ENCODE assay signal across 1 cellular context in the genomic region with DNA sequence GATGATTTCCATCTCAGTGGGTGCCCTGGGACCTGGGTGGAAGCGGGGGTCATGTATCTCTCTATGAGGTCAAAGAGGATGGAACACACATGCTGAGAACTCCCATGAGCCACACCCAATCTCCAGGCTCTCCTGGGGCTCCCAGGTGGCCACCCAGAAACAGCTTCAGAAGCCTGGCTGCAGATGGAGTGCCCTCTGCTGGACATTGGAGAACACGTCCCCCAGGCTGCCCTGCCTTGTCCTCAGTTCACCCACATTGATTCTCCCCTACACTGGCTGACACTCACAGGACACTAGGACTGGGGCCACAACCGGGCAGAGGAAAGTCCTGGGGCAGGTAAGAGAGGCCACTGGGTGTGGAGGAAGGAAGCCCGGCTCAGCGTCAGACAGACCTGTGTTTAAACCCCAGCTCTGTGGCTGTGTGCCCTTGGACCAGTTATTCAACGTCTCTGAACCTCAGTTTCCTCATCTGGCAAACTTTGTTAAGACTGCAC.
TF ChIP-seq lines count a peak whose summit lies in the region.

No MANE protein-coding gene starts in this region.

TF ChIP-seq in SK-N-SH, 30 proteins besides CTCF, POLR2A, EP300 and RAD21 (continued from another document):
- TF ChIP-seq, protein P1, sequence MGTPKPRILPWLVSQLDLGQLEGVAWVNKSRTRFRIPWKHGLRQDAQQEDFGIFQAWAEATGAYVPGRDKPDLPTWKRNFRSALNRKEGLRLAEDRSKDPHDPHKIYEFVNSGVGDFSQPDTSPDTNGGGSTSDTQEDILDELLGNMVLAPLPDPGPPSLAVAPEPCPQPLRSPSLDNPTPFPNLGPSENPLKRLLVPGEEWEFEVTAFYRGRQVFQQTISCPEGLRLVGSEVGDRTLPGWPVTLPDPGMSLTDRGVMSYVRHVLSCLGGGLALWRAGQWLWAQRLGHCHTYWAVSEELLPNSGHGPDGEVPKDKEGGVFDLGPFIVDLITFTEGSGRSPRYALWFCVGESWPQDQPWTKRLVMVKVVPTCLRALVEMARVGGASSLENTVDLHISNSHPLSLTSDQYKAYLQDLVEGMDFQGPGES (IDR thresholded peaks at IDR 0.05; ENCODE audit: low read depth, low read length): no peak
- TF ChIP-seq TEAD4 (IDR thresholded peaks at IDR 0.05; ENCODE audit: borderline replicate concordance, insufficient read depth) (no peak), FOXM1 (IDR thresholded peaks at IDR 0.05; ENCODE audit: low read depth) (no peak), POLR2AphosphoS5 (IDR thresholded peaks at IDR 0.05; ENCODE audit: low read depth, low read length) (no peak), RFX5 (IDR thresholded peaks at IDR 0.05; ENCODE audit: low read length) (no peak), FOSL2 (IDR thresholded peaks at IDR 0.05; ENCODE audit: borderline replicate concordance, low read depth) (no peak), MEF2A (IDR thresholded peaks at IDR 0.05; ENCODE audit: borderline replicate concordance, low read depth) (no peak), SMC3 (IDR thresholded peaks at IDR 0.05; ENCODE audit: low read depth, low read length) (peak; percentile 96), MXI1 (IDR thresholded peaks at IDR 0.05; ENCODE audit: low read depth, low read length) (no peak), RXRA (IDR thresholded peaks at IDR 0.05; ENCODE audit: borderline replicate concordance, low read depth) (no peak), NFIC (IDR thresholded peaks at IDR 0.05; ENCODE audit: borderline replicate concordance) (no peak), SIN3A (IDR thresholded peaks at IDR 0.05; ENCODE audit: borderline replicate concordance, low read depth, low read length) (no peak), GABPA (IDR thresholded peaks at IDR 0.05; ENCODE audit: low read depth) (0 out of 2 replicates have a peak, but pooled peaks have one; percentile 8)
- TF ChIP-seq, protein P2, sequence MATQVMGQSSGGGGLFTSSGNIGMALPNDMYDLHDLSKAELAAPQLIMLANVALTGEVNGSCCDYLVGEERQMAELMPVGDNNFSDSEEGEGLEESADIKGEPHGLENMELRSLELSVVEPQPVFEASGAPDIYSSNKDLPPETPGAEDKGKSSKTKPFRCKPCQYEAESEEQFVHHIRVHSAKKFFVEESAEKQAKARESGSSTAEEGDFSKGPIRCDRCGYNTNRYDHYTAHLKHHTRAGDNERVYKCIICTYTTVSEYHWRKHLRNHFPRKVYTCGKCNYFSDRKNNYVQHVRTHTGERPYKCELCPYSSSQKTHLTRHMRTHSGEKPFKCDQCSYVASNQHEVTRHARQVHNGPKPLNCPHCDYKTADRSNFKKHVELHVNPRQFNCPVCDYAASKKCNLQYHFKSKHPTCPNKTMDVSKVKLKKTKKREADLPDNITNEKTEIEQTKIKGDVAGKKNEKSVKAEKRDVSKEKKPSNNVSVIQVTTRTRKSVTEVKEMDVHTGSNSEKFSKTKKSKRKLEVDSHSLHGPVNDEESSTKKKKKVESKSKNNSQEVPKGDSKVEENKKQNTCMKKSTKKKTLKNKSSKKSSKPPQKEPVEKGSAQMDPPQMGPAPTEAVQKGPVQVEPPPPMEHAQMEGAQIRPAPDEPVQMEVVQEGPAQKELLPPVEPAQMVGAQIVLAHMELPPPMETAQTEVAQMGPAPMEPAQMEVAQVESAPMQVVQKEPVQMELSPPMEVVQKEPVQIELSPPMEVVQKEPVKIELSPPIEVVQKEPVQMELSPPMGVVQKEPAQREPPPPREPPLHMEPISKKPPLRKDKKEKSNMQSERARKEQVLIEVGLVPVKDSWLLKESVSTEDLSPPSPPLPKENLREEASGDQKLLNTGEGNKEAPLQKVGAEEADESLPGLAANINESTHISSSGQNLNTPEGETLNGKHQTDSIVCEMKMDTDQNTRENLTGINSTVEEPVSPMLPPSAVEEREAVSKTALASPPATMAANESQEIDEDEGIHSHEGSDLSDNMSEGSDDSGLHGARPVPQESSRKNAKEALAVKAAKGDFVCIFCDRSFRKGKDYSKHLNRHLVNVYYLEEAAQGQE (IDR thresholded peaks at IDR 0.05; ENCODE audit: low read depth, low read length): no peak
- TF ChIP-seq, protein P3, sequence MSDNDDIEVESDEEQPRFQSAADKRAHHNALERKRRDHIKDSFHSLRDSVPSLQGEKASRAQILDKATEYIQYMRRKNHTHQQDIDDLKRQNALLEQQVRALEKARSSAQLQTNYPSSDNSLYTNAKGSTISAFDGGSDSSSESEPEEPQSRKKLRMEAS (IDR thresholded peaks at IDR 0.05; ENCODE audit: low read depth): peak; percentile 62
- TF ChIP-seq, protein P4, sequence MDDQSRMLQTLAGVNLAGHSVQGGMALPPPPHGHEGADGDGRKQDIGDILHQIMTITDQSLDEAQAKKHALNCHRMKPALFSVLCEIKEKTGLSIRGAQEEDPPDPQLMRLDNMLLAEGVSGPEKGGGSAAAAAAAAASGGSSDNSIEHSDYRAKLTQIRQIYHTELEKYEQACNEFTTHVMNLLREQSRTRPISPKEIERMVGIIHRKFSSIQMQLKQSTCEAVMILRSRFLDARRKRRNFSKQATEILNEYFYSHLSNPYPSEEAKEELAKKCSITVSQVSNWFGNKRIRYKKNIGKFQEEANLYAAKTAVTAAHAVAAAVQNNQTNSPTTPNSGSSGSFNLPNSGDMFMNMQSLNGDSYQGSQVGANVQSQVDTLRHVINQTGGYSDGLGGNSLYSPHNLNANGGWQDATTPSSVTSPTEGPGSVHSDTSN (IDR thresholded peaks at IDR 0.05): no peak
- TF ChIP-seq, protein P5, sequence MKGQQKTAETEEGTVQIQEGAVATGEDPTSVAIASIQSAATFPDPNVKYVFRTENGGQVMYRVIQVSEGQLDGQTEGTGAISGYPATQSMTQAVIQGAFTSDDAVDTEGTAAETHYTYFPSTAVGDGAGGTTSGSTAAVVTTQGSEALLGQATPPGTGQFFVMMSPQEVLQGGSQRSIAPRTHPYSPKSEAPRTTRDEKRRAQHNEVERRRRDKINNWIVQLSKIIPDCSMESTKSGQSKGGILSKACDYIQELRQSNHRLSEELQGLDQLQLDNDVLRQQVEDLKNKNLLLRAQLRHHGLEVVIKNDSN (IDR thresholded peaks at IDR 0.05; ENCODE audit: borderline replicate concordance, low read depth): no peak
